ENCODE assay signal across 16 cellular contexts in genomic region chr14:58536975-58537374, GRCh38.
A peak's percentile ranks its signal among the peaks of the same experiment; 100 is the strongest.
DNase-seq lines count a peak whose midpoint lies in the region; ATAC-seq and TF ChIP-seq lines count a peak whose summit lies in the region.
"Had no signal": no experiment of that assay in that cellular context is flagged by ENCODE, and none has a peak within 500 bp of the region (broad histone marks: within the 10 kb centered on the region; RNA-seq: fewer than 3 reads in every experiment).

No MANE protein-coding gene starts in this region.

- peaks cover 14% of the 10 kb centered on the region for H3K36me3 Mint-ChIP-seq in activated T-helper 17 cell treated with anti-CD3 and anti-CD28 coated beads, Interleukin-2, amount 50 U/mL, for 72 hours (ENCODE audit: low read depth)
- peaks cover 6% of the 10 kb centered on the region for H3K36me3 Mint-ChIP-seq in nephron (ENCODE audit: low read depth)

- H3K36me3 ChIP-seq in thoracic aorta = no peaks in the 10 kb centered on the region

- H3K4me3 Mint-ChIP-seq in activated T-helper 17 cell treated with anti-CD3 and anti-CD28 coated beads, Interleukin-2, amount 50 U/mL, for 72 hours = no peak overlapping the region
- no peak overlapping the region for H3K4me3 Mint-ChIP-seq in nephron
- H3K4me3 Mint-ChIP-seq: CD4-positive, alpha-beta memory T cell; GM23338; H9 had no signal

- peak overlapping the region; percentile 19 to 45 for H3K27ac ChIP-seq in thoracic aorta

- no peaks in the 10 kb centered on the region for H3K9me3 Mint-ChIP-seq in activated T-helper 17 cell treated with anti-CD3 and anti-CD28 coated beads, Interleukin-2, amount 50 U/mL, for 72 hours
- H3K9me3 Mint-ChIP-seq in nephron = no peaks in the 10 kb centered on the region
- H3K9me3 Mint-ChIP-seq: GM23338, H9 had no signal

- H3K4me1 ChIP-seq in thoracic aorta (ENCODE audit: control insufficient read depth in 1 of 2, low read depth in 2 of 2) = peaks cover 41 to 49% of the 10 kb centered on the region in 2 donors

- H3K4me1 Mint-ChIP-seq in activated T-helper 17 cell treated with anti-CD3 and anti-CD28 coated beads, Interleukin-2, amount 50 U/mL, for 72 hours = no peaks in the 10 kb centered on the region
- peaks cover 51% of the 10 kb centered on the region for H3K4me1 Mint-ChIP-seq in nephron
- H3K4me1 Mint-ChIP-seq: GM23338 had no signal

- DNase-seq in LNCaP clone FGC (ENCODE audit: low read depth) (peak; percentile 13), thoracic aorta (ENCODE audit: low spot score) (no peak), hepatic stellate cell (ENCODE audit: low spot score) (no peak)
- DNase-seq: C1 segment of cervical spinal cord; CD4-positive, alpha-beta memory T cell; COR-L47; DMS153; DND-41; H9 had no signal

- no peaks in the 10 kb centered on the region for H3K9me3 ChIP-seq in thoracic aorta

- no peak overlapping the region for H3K4me3 ChIP-seq in LNCaP clone FGC (ENCODE audit: low read depth, low read length)
- no peak overlapping the region for H3K4me3 ChIP-seq in thoracic aorta
- H3K4me3 ChIP-seq: GM23338 had no signal

- no peaks in the 10 kb centered on the region for H3K27me3 ChIP-seq in thoracic aorta (replicated peaks; ENCODE audit: insufficient read depth)

- no peaks in the 10 kb centered on the region for H3K27me3 Mint-ChIP-seq in activated T-helper 17 cell treated with anti-CD3 and anti-CD28 coated beads, Interleukin-2, amount 50 U/mL, for 72 hours
- H3K27me3 Mint-ChIP-seq in nephron (ENCODE audit: low read depth) = no peaks in the 10 kb centered on the region
- H3K27me3 Mint-ChIP-seq: CD4-positive, alpha-beta memory T cell had no signal

- ATAC-seq in activated T-helper 17 cell treated with anti-CD3 and anti-CD28 coated beads, Interleukin-2, amount 50 U/mL, for 72 hours (replicated peaks) = peak; percentile 52
- ATAC-seq in thoracic aorta (ENCODE audit: insufficient number of reproducible peaks, low FRiP score, low read depth) (no peak), GM21529 (IDR thresholded peaks at IDR 0.05; ENCODE audit: unreplicated experiment) (no peak), HG03565 (IDR thresholded peaks at IDR 0.05; ENCODE audit: unreplicated experiment) (no peak), HG03280 (IDR thresholded peaks at IDR 0.05; ENCODE audit: unreplicated experiment) (no peak)
- ATAC-seq: GM23338, HCT116 had no signal

- H3K27ac Mint-ChIP-seq in activated T-helper 17 cell treated with anti-CD3 and anti-CD28 coated beads, Interleukin-2, amount 50 U/mL, for 72 hours = peak overlapping the region; percentile 32
- peak overlapping the region in 2 of 3 experiments; percentile 46 to 64 for H3K27ac Mint-ChIP-seq in nephron
- H3K27ac Mint-ChIP-seq: CD4-positive, alpha-beta memory T cell; GM23338; H9 had no signal

- TF ChIP-seq CTCF in LNCaP clone FGC (IDR thresholded peaks at IDR 0.05; ENCODE audit: control insufficient read depth, extremely low read depth, insufficient read depth) (no peak), nephron (IDR thresholded peaks at IDR 0.05; ENCODE audit: unreplicated experiment in 3 of 3) (no peak), thoracic aorta (IDR thresholded peaks at IDR 0.05) (no peak)
